9 cellular contexts compared by ENCODE assay signal in genomic region chr3:78978037-78978436, GRCh38.
DNase-seq lines count a peak whose midpoint lies in the region; ATAC-seq, FAIRE-seq and TF ChIP-seq lines count a peak whose summit lies in the region.
"Had no signal": no experiment of that assay in that cellular context is flagged by ENCODE, and none has a peak within 500 bp of the region (broad histone marks: within the 10 kb centered on the region; RNA-seq: fewer than 3 reads in every experiment).

No MANE protein-coding gene starts in this region.

- FAIRE-seq in endometrium (lab: Jason Lieb, UNC), result peak; percentile 53

- no peak overlapping the region for H3K4me3 ChIP-seq in retinal pigment epithelial cell (ENCODE audit: low read length)
- H3K4me3 ChIP-seq: BLaER1 treated with 17β-estradiol and CSF1 and Interleukin-3, amounts not matched to agents 10 nM and 100 nM had no signal

- DNase-seq in NCI-H2171 treated with DMSO at 0.1 percent for 48 hours (lab: John Stamatoyannopoulos, UW), result peak; percentile 11
- no peak for DNase-seq in NCI-H2171 (lab: John Stamatoyannopoulos, UW)
- peak; percentile 18 for DNase-seq in NCI-H748 treated with DMSO at 0.1 percent for 48 hours (lab: John Stamatoyannopoulos, UW)
- no peak for DNase-seq in retinal pigment epithelial cell (ENCODE audit: low read depth)
- no peak for DNase-seq in COLO668 (lab: John Stamatoyannopoulos, UW; ENCODE audit: unreplicated experiment)
- DNase-seq in left colon, result no peak

- peak; percentile 55 for TF ChIP-seq CTCF in retinal pigment epithelial cell (conservative IDR thresholded peaks at IDR 0.05; ENCODE audit: low read depth, low read length)

- ATAC-seq in GM19395 (IDR thresholded peaks at IDR 0.05; ENCODE audit: unreplicated experiment) (no peak), left colon (no peak)

- intact Hi-C loops in left colon (cut with DNase I, micrococcal nuclease), result no loop called here

Comparison
In these comparisons a context has a peak if more than half of its experiments do, and no peak if none do; other contexts are left out.
1. DNase-seq: peak in NCI-H2171 treated with DMSO at 0.1 percent for 48 hours (single experiment) and NCI-H748 treated with DMSO at 0.1 percent for 48 hours (single experiment); none in NCI-H2171 (single experiment), retinal pigment epithelial cell (single experiment), COLO668 (single experiment) and left colon (0 of 2).